ENCODE assay signal across 23 cellular contexts in genomic region chr22:40368016-40368415, GRCh38. TPM values are rescaled to one million over a fixed set of nuclear protein-coding genes. Genes with fewer than 3 reads are reported as not detected.
DNase-seq lines count a peak whose midpoint lies in the region; ATAC-seq and TF ChIP-seq lines count a peak whose summit lies in the region.
"Had no signal": no experiment of that assay in that cellular context is flagged by ENCODE, and none has a peak within 500 bp of the region (broad histone marks: within the 10 kb centered on the region; RNA-seq: fewer than 3 reads in every experiment).

No MANE protein-coding gene starts in this region.

- intact Hi-C loops in transverse colon (cut with DNase I; ENCODE audit: low total_unique reads): no loop called here

- H3K27ac ChIP-seq in transverse colon: peak overlapping the region; percentile 41 to 71 (median 54)
- H3K27ac ChIP-seq: right atrium auricular region had no signal

- no peaks in the 10 kb centered on the region for H3K9me3 Mint-ChIP-seq in activated naive CD4-positive, alpha-beta T cell treated with anti-CD3 and anti-CD28 coated beads, Interleukin-2, amount 10 ng/mL, durations not matched to agents 7 days and 5 days
- H3K9me3 Mint-ChIP-seq: activated B cell treated with CpG ODN at 0.5 μM for 24 hours; CD8-positive, alpha-beta memory T cell; H9 had no signal

- peaks cover 22% of the 10 kb centered on the region for H3K4me1 Mint-ChIP-seq in activated naive CD4-positive, alpha-beta T cell treated with anti-CD3 and anti-CD28 coated beads, Interleukin-2, amount 10 ng/mL, durations not matched to agents 7 days and 5 days

- H3K9me3 ChIP-seq in endocrine pancreas (ENCODE audit: control insufficient read depth, low read length) (no peaks in the 10 kb centered on the region), transverse colon (no peaks in the 10 kb centered on the region)
- H3K9me3 ChIP-seq: breast epithelium, right atrium auricular region had no signal

- TF ChIP-seq CTCF in transverse colon (IDR thresholded peaks at IDR 0.05): no peak

- H3K36me3 Mint-ChIP-seq in activated naive CD4-positive, alpha-beta T cell treated with anti-CD3 and anti-CD28 coated beads, Interleukin-2, amount 10 ng/mL, durations not matched to agents 7 days and 5 days: peaks cover 60% of the 10 kb centered on the region

- in situ Hi-C loops in transverse colon (cut with MboI; ENCODE audit: low pct_ligation_motif_present in 1 of 4, low pct_unique_long_range_greater_than_20kb in 1 of 4, low sequenced_read_pairs in 3 of 4): loop anchor here in 3 of 4 donors (25.0 kb wide), 1 partner anchor 831 kb away; the partner anchor contains the start of gene RPS19BP1 (in 3 of the 3)

- DNase-seq in activated naive CD4-positive, alpha-beta T cell treated with anti-CD3 and anti-CD28 coated beads, Interleukin-2, amount 10 ng/mL, durations not matched to agents 7 days and 5 days: no peak
- no peak for DNase-seq in activated naive CD4-positive, alpha-beta T cell treated with Interleukin-2 at 50 U/mL for 16 hours
- DNase-seq in NCI-H2171 treated with DMSO at 0.1 percent for 48 hours (lab: John Stamatoyannopoulos, UW): peak; percentile 39
- DNase-seq in transverse colon: no peak
- DNase-seq in NCI-H1092 treated with DMSO at 0.1 percent for 48 hours (lab: John Stamatoyannopoulos, UW): no peak
- no peak for DNase-seq in Ammon's horn (ENCODE audit: low spot score)
- DNase-seq: activated B cell treated with CpG ODN at 0.5 μM for 24 hours; activated CD8-positive, alpha-beta T cell treated with anti-CD3 and anti-CD28 coated beads, Interleukin-2, amount 10 ng/mL, durations not matched to agents 7 days and 5 days; activated T-cell treated with anti-CD3 and anti-CD28 coated beads, Interleukin-2, amount 50 U/mL, for 1 hour; CD8-positive, alpha-beta memory T cell; DND-41; foreskin fibroblast; H9; hypothalamus; NCI-H1694; NCI-H446 treated with DMSO at 0.1 percent for 48 hours; NK-92 treated with Interleukin-12 subunit alpha and Interleukin-12 subunit beta, amount 100 ng/mL, for 24 hours; nucleus accumbens had no signal

- H3K27me3 Mint-ChIP-seq in activated naive CD4-positive, alpha-beta T cell treated with anti-CD3 and anti-CD28 coated beads, Interleukin-2, amount 10 ng/mL, durations not matched to agents 7 days and 5 days: no peaks in the 10 kb centered on the region
- H3K27me3 Mint-ChIP-seq: activated B cell treated with CpG ODN at 0.5 μM for 24 hours; CD8-positive, alpha-beta memory T cell had no signal

- CTCF ChIA-PET in activated naive CD4-positive, alpha-beta T cell treated with anti-CD3 and anti-CD28 coated beads, Interleukin-2, amount 10 ng/mL, durations not matched to agents 7 days and 5 days (lab: Charles Lee): no interaction called here

- H3K4me3 ChIP-seq in endocrine pancreas (ENCODE audit: control insufficient read depth, insufficient read depth, low read length) (no peak overlapping the region), transverse colon (no peak overlapping the region)
- H3K4me3 ChIP-seq: breast epithelium, K562, right atrium auricular region had no signal

- H3K4me1 ChIP-seq in endocrine pancreas (ENCODE audit: control insufficient read depth, insufficient read depth, low read length) (peaks cover 6% of the 10 kb centered on the region), transverse colon (peaks cover 0 to 34% (median 15%) of the 10 kb centered on the region in 4 donors)
- H3K4me1 ChIP-seq: breast epithelium had no signal

- WGBS in transverse colon (ENCODE audit: low coverage in 1 of 2), 2 donors: 80 to 81% methylated on average over 6 of the region's 6 CpGs

- no peak for TF ChIP-seq POLR2A in transverse colon (IDR thresholded peaks at IDR 0.05)

- peak overlapping the region; percentile 25 for H3K9ac ChIP-seq in endocrine pancreas (ENCODE audit: control insufficient read depth, insufficient read depth, low read length)

- H3K36me3 ChIP-seq in endocrine pancreas (ENCODE audit: control insufficient read depth, insufficient read depth, low read length) (no peaks in the 10 kb centered on the region), transverse colon (peaks cover 0 to 35% (median 10%) of the 10 kb centered on the region in 4 donors)
- H3K36me3 ChIP-seq: breast epithelium had no signal

- TF ChIP-seq EP300 in transverse colon (IDR thresholded peaks at IDR 0.05; ENCODE audit: low read depth): no peak

- no peaks in the 10 kb centered on the region for H3K27me3 ChIP-seq in endocrine pancreas (ENCODE audit: control insufficient read depth, insufficient read depth, low read length)
- H3K27me3 ChIP-seq in transverse colon: no peaks in the 10 kb centered on the region
- H3K27me3 ChIP-seq: breast epithelium, right atrium auricular region had no signal

- peak overlapping the region; percentile 77 for H3K27ac Mint-ChIP-seq in activated naive CD4-positive, alpha-beta T cell treated with anti-CD3 and anti-CD28 coated beads, Interleukin-2, amount 10 ng/mL, durations not matched to agents 7 days and 5 days

- H3K4me3 Mint-ChIP-seq in activated naive CD4-positive, alpha-beta T cell treated with anti-CD3 and anti-CD28 coated beads, Interleukin-2, amount 10 ng/mL, durations not matched to agents 7 days and 5 days: no peak overlapping the region
- H3K4me3 Mint-ChIP-seq: activated B cell treated with CpG ODN at 0.5 μM for 24 hours; activated CD8-positive, alpha-beta T cell treated with anti-CD3 and anti-CD28 coated beads, Interleukin-2, amount 10 ng/mL, durations not matched to agents 7 days and 5 days; H9 had no signal

- no peak for ATAC-seq in GM21786 (IDR thresholded peaks at IDR 0.05; ENCODE audit: unreplicated experiment)
- ATAC-seq: activated CD8-positive, alpha-beta T cell treated with anti-CD3 and anti-CD28 coated beads, Interleukin-2, amount 10 ng/mL, durations not matched to agents 7 days and 5 days; K562 had no signal

RNA-seq across cellular contexts. Expression of gene SGSM3, which starts 2.4 kb away (rescaled TPM):
- 100 to 1,000 TPM in 2 of 4 donors, 10 to 100 TPM in 2; 84.5 to 274 (median 172) TPM for total RNA-seq in transverse colon

RNA-seq across cellular contexts. Expression of gene ADSL, which starts 21.7 kb away (rescaled TPM):
- total RNA-seq in transverse colon: 10 to 100 TPM; 13.5 to 70.7 (median 41.8) TPM
